9 cellular contexts compared by ENCODE assay signal in genomic region chr6:27889628-27890315, GRCh38. TPM values are rescaled to one million over a fixed set of nuclear protein-coding genes. Genes with fewer than 3 reads are reported as not detected.
A peak's percentile ranks its signal among the peaks of the same experiment; 100 is the strongest.
DNase-seq lines count a peak whose midpoint lies in the region; ATAC-seq, FAIRE-seq and TF ChIP-seq lines count a peak whose summit lies in the region.
"Had no signal": no experiment of that assay in that cellular context is flagged by ENCODE, and none has a peak within 500 bp of the region (broad histone marks: within the 10 kb centered on the region; RNA-seq: fewer than 3 reads in every experiment).

No MANE protein-coding gene starts in this region.

- H3K9me3 ChIP-seq in CD4-positive, alpha-beta memory T cell (ENCODE audit: control insufficient read depth in 1 of 2, low read length in 2 of 2) = no peaks in the 10 kb centered on the region
- H3K9me3 ChIP-seq in IMR-90 (ENCODE audit: control insufficient read depth, insufficient read depth, low read length) (no peaks in the 10 kb centered on the region), WERI-Rb-1 (ENCODE audit: severe bottlenecking) (no peaks in the 10 kb centered on the region)

- H3K56ac ChIP-seq in IMR-90 (ENCODE audit: extremely low read depth, insufficient read depth, low read length) = 0 out of 2 replicates have a peak overlapping the region, but pooled peaks have one; percentile 20

- no TSS peak for BruUV-seq in IMR-90 (replicated peaks; lab: Mats Ljungman, UMichigan)

- TF ChIP-seq RAD21 in IMR-90 (IDR thresholded peaks at IDR 0.05; ENCODE audit: low read length) = no peak

- H2AFZ ChIP-seq in IMR-90 (replicated peaks; ENCODE audit: low read length, poor library complexity) = peak overlapping the region; percentile 79

- no peak overlapping the region for H2BK20ac ChIP-seq in IMR-90 (ENCODE audit: low read depth, low read length)

- no peak overlapping the region for H2AK9ac ChIP-seq in IMR-90 (replicated peaks; ENCODE audit: low read depth, low read length, poor library complexity)

- peaks cover 15 to 40% (median 28%) of the 10 kb centered on the region in 4 donors for H3K4me1 Mint-ChIP-seq in CD4-positive, alpha-beta memory T cell
- peaks cover 38% of the 10 kb centered on the region for H3K4me1 Mint-ChIP-seq in activated T-helper 2 cell treated with anti-CD3 and anti-CD28 coated beads, Interferon-gamma antibody, Interleukin-2, Interleukin-4, amounts not matched to agents 10 μg/mL and 5 μg/mL and 100 μg/mL, durations not matched to agents 14 hours and 24 hours and 36 hours (ENCODE audit: low read depth)

- no peaks in the 10 kb centered on the region for H3K27me3 ChIP-seq in CD4-positive, alpha-beta memory T cell (ENCODE audit: insufficient read depth, low read length)
- H3K27me3 ChIP-seq in IMR-90 (ENCODE audit: control insufficient read depth, insufficient read depth, low read length) (no peaks in the 10 kb centered on the region), WERI-Rb-1 (ENCODE audit: insufficient read depth, low read depth, severe bottlenecking) (no peaks in the 10 kb centered on the region)

- H4K8ac ChIP-seq in IMR-90 (ENCODE audit: low read depth in 2 of 2, low read length in 2 of 2) = peak overlapping the region in 1 of 2 experiments; percentile 12; a peak in 1 of 4 replicates

- no peak for TF ChIP-seq POLR2A in IMR-90 (IDR thresholded peaks at IDR 0.05; ENCODE audit: low read depth, low read length)

- peak overlapping the region in 5 of 7 donors; percentile 75 to 94 (median 89) for H3K27ac Mint-ChIP-seq in CD4-positive, alpha-beta memory T cell
- no peak overlapping the region for H3K27ac Mint-ChIP-seq in activated T-helper 2 cell treated with anti-CD3 and anti-CD28 coated beads, Interferon-gamma antibody, Interleukin-2, Interleukin-4, amounts not matched to agents 10 μg/mL and 5 μg/mL and 100 μg/mL, durations not matched to agents 14 hours and 24 hours and 36 hours

- H4K5ac ChIP-seq in IMR-90 (ENCODE audit: low read depth, low read length) = peak overlapping the region; percentile 3; the same call in 1 of the 2 replicates

- peaks cover 0 to 13% (median 0%) of the 10 kb centered on the region in 8 donors for H3K9me3 Mint-ChIP-seq in CD4-positive, alpha-beta memory T cell
- H3K9me3 Mint-ChIP-seq in activated T-helper 2 cell treated with anti-CD3 and anti-CD28 coated beads, Interferon-gamma antibody, Interleukin-2, Interleukin-4, amounts not matched to agents 10 μg/mL and 5 μg/mL and 100 μg/mL, durations not matched to agents 14 hours and 24 hours and 36 hours = no peaks in the 10 kb centered on the region

- peak overlapping the region; percentile 2; the same call in 1 of the 2 replicates for H3K18ac ChIP-seq in IMR-90 (ENCODE audit: low read depth, low read length)

- in situ Hi-C loops in IMR-90 (cut with MboI; ENCODE audit: low sequenced_read_pairs) = loop anchor here (5.0 to 10.0 kb wide), 3 partner anchors 82 to 742 kb away; partner anchors contain the start of gene ZNF184

- TF ChIP-seq CTCF in IMR-90 (conservative IDR thresholded peaks at IDR 0.05; ENCODE audit: low read depth, low read length) = no peak
- no peak for TF ChIP-seq CTCF in WERI-Rb-1 (IDR thresholded peaks at IDR 0.05; ENCODE audit: low read depth, low read length)
- no peak for TF ChIP-seq CTCF in D721Med (IDR thresholded peaks at IDR 0.05; ENCODE audit: insufficient read depth, missing control alignments)

- 10% methylated on average over 2 of the region's 12 CpGs; no CpG with 5 or more reads in 1 of the 2 experiments for WGBS in IMR-90 (ENCODE audit: extremely low coverage in 2 of 2, insufficient read length in 1 of 2), 2 experiments

- POLR2A ChIA-PET in CD4-positive, alpha-beta memory T cell (lab: Charles Lee; ENCODE audit: partially characterized antibody) = interaction anchor here (0.8 to 10.5 kb wide), 43 partner anchors 8 to 1869 kb away, joined by 3 to 493 read pairs (median 6); partner anchors contain the start of gene ZNF184
- POLR2A ChIA-PET in IMR-90 (lab: Charles Lee; ENCODE audit: unreplicated experiment) = interaction anchor here (0.9 to 1.8 kb wide), 6 partner anchors 17 to 1766 kb away, joined by 3 to 13 read pairs (median 6); a partner anchor contains a TSS

- 0 out of 4 replicates have a peak, but pooled peaks cover 0 to under 1% of the 10 kb centered on the region in 2 experiments for H3K79me1 ChIP-seq in IMR-90 (ENCODE audit: low read depth in 1 of 2, low read length in 2 of 2)

- DNase-seq in CD4-positive, alpha-beta memory T cell = no peak
- DNase-seq in IMR-90 (no peak), WERI-Rb-1 (no peak), kidney tubule cell (ENCODE audit: low spot score) (peak; percentile 27), D721Med (ENCODE audit: insufficient read length, low spot score) (no peak), NCI-H510A (lab: John Stamatoyannopoulos, UW) (no peak)
- DNase-seq in activated T-helper 2 cell treated with anti-CD3 and anti-CD28 coated beads, Interferon-gamma antibody, Interleukin-2, Interleukin-4, amounts not matched to agents 10 μg/mL and 5 μg/mL and 100 μg/mL, durations not matched to agents 14 hours and 24 hours and 36 hours (ENCODE audit: low spot score) = no peak
- DNase-seq in stimulated activated CD8-positive, alpha-beta memory T cell treated with anti-CD3 and anti-CD28 coated beads, Interleukin-4, amount 100 ng/mL, for 48 hours = no peak

- H3K36me3 ChIP-seq in CD4-positive, alpha-beta memory T cell (ENCODE audit: insufficient read depth, low read length) = no peaks in the 10 kb centered on the region
- H3K36me3 ChIP-seq in IMR-90 (ENCODE audit: control insufficient read depth, insufficient read depth, low read length) (no peaks in the 10 kb centered on the region), WERI-Rb-1 (peaks cover 14% of the 10 kb centered on the region)

- H3K4ac ChIP-seq in IMR-90 (ENCODE audit: low read depth, low read length) = peak overlapping the region; percentile 36

- intact Hi-C loops in CD4-positive, alpha-beta memory T cell (cut with micrococcal nuclease) = loop anchor here (1.0 to 10.0 kb wide), 6 partner anchors 973 to 1867 kb away; partner anchors contain the start of gene ABT1
- intact Hi-C loops in IMR-90 (cut with micrococcal nuclease) = loop anchor here (2.0 to 10.0 kb wide), 3 partner anchors 17 to 742 kb away; a partner anchor contains a TSS
- intact Hi-C loops in activated T-helper 2 cell treated with anti-CD3 and anti-CD28 coated beads, Interferon-gamma antibody, Interleukin-2, Interleukin-4, amounts not matched to agents 10 μg/mL and 5 μg/mL and 100 μg/mL, durations not matched to agents 14 hours and 24 hours and 36 hours (cut with micrococcal nuclease) = loop anchor here (1.0 to 10.0 kb wide), 7 partner anchors 16 to 1615 kb away; a partner anchor contains a TSS

- no peak for FAIRE-seq in D721Med (lab: Jason Lieb, UNC)

- H2AK5ac ChIP-seq in IMR-90 (ENCODE audit: low read depth, low read length) = no peak overlapping the region

- H3K27ac ChIP-seq in CD4-positive, alpha-beta memory T cell (ENCODE audit: low read depth, low read length) = peak overlapping the region; percentile 34
- peak overlapping the region; percentile 6; the same call in 1 of the 2 replicates for H3K27ac ChIP-seq in IMR-90 (ENCODE audit: insufficient read depth, low read length)
- peak overlapping the region; percentile 48 for H3K27ac ChIP-seq in WERI-Rb-1

- no peak overlapping the region for H2BK15ac ChIP-seq in IMR-90 (ENCODE audit: low read depth, low read length)

- H3K4me2 ChIP-seq in IMR-90 (ENCODE audit: low read depth, low read length) = peak overlapping the region; percentile 87

- ATAC-seq in IMR-90 (ENCODE audit: low read depth) = no peak

- peak overlapping the region; percentile 23 for H3K14ac ChIP-seq in IMR-90 (replicated peaks; ENCODE audit: low read depth, low read length)

- no peak overlapping the region for H4K91ac ChIP-seq in IMR-90 (ENCODE audit: insufficient read depth, low read depth, low read length)

- peaks cover 30% of the 10 kb centered on the region for H3K4me1 ChIP-seq in CD4-positive, alpha-beta memory T cell (ENCODE audit: insufficient read depth, low read length)
- H3K4me1 ChIP-seq in IMR-90 (ENCODE audit: control insufficient read depth, insufficient read depth, low read length) = peaks cover 5% of the 10 kb centered on the region

- H2BK5ac ChIP-seq in IMR-90 (ENCODE audit: low read depth, low read length, poor library complexity, severe bottlenecking) = peak overlapping the region; percentile 41

- H3K9me1 ChIP-seq in IMR-90 (ENCODE audit: insufficient read depth, low read length) = 0 out of 2 replicates have a peak, but pooled peaks cover 3% of the 10 kb centered on the region

- H3K4me3 Mint-ChIP-seq in CD4-positive, alpha-beta memory T cell = peak overlapping the region in 7 of 8 donors; percentile 34 to 88 (median 80)
- H3K4me3 Mint-ChIP-seq in activated T-helper 2 cell treated with anti-CD3 and anti-CD28 coated beads, Interferon-gamma antibody, Interleukin-2, Interleukin-4, amounts not matched to agents 10 μg/mL and 5 μg/mL and 100 μg/mL, durations not matched to agents 14 hours and 24 hours and 36 hours (ENCODE audit: low read depth) = no peak overlapping the region

- CTCF ChIA-PET in CD4-positive, alpha-beta memory T cell (lab: Charles Lee; ENCODE audit: partially characterized antibody) = interaction anchor here (0.6 to 4.1 kb wide), 20 partner anchors 8 to 762 kb away, joined by 3 to 62 read pairs (median 5); a partner anchor contains a TSS
- CTCF ChIA-PET in IMR-90 (lab: Yijun Ruan, JAX) = interaction anchor here (0.9 kb wide), 2 partner anchors 16 to 61 kb away, joined by 3 read pairs; a partner anchor contains a TSS

- H2BK120ac ChIP-seq in IMR-90 (ENCODE audit: low read depth, low read length) = 0 out of 2 replicates have a peak overlapping the region, but pooled peaks have one; percentile 32

- no peaks in the 10 kb centered on the region for H3K27me3 Mint-ChIP-seq in CD4-positive, alpha-beta memory T cell
- H3K27me3 Mint-ChIP-seq in activated T-helper 2 cell treated with anti-CD3 and anti-CD28 coated beads, Interferon-gamma antibody, Interleukin-2, Interleukin-4, amounts not matched to agents 10 μg/mL and 5 μg/mL and 100 μg/mL, durations not matched to agents 14 hours and 24 hours and 36 hours (ENCODE audit: low read depth) = no peaks in the 10 kb centered on the region

- dilution Hi-C loops in IMR-90 (cut with HindIII; ENCODE audit: low sequenced_read_pairs, unreplicated experiment) = loop anchor here (25.0 kb wide), 1 partner anchor 752 kb away; a partner anchor contains a TSS

- H3K4me3 ChIP-seq in CD4-positive, alpha-beta memory T cell (ENCODE audit: low read length in 2 of 2) = peak overlapping the region in 1 of 2 donors; percentile 66
- H3K4me3 ChIP-seq in IMR-90 (ENCODE audit: insufficient read depth, low read depth, low read length) (peak overlapping the region; percentile 43; the same call in 1 of the 2 replicates), WERI-Rb-1 (ENCODE audit: low read depth, low read length) (peak overlapping the region; percentile 28)

- H3K9ac ChIP-seq in IMR-90 (ENCODE audit: low read depth, low read length) = peak overlapping the region; percentile 37; the same call in 1 of the 2 replicates

- peak overlapping the region; percentile 82 for H3K23ac ChIP-seq in IMR-90 (ENCODE audit: low read depth, low read length)

- H4K20me1 ChIP-seq in IMR-90 (ENCODE audit: insufficient read depth, low read length) = no peaks in the 10 kb centered on the region

- H3K36me3 Mint-ChIP-seq in CD4-positive, alpha-beta memory T cell = peaks cover 0 to 12% of the 10 kb centered on the region in 2 donors
- H3K36me3 Mint-ChIP-seq in activated T-helper 2 cell treated with anti-CD3 and anti-CD28 coated beads, Interferon-gamma antibody, Interleukin-2, Interleukin-4, amounts not matched to agents 10 μg/mL and 5 μg/mL and 100 μg/mL, durations not matched to agents 14 hours and 24 hours and 36 hours (ENCODE audit: low read depth) = peaks cover 5% of the 10 kb centered on the region

RNA-seq across cellular contexts. Expression of gene OR2B2, which starts 22.4 kb away (rescaled TPM):
- total RNA-seq in CD4-positive, alpha-beta memory T cell = not detected
- not detected for polyA plus RNA-seq in CD4-positive, alpha-beta memory T cell
- not detected in 2 replicates for total RNA-seq in IMR-90 (2012; rRNA removed)
- polyA plus RNA-seq in IMR-90 (2012; rRNA removed) = not detected in 2 replicates
- not detected in 2 replicates for polyA plus RNA-seq in IMR-90 (2012; cell fraction: cytosol; rRNA removed)
- not detected in 2 replicates for polyA plus RNA-seq in IMR-90 (2012; cell fraction: nucleus; rRNA removed; ENCODE audit: low replicate concordance)
- total RNA-seq in activated T-helper 2 cell treated with anti-CD3 and anti-CD28 coated beads, Interferon-gamma antibody, Interleukin-2, Interleukin-4, amounts not matched to agents 10 μg/mL and 5 μg/mL and 100 μg/mL, durations not matched to agents 14 hours and 24 hours and 36 hours = not detected in 2 replicates
- total RNA-seq: T-helper 1 cell treated with Interleukin-12 subunit alpha and Interleukin-12 subunit beta and Interleukin-4 antibody, amounts not matched to agents 30 ng/mL and 1 ng/mL, for 36 hours had no signal
